ENCODE assay signal across 22 cellular contexts in genomic region chr4:37629713-37630112, GRCh38.
"Had no signal": no experiment of that assay in that cellular context is flagged by ENCODE, and none has a peak within 500 bp of the region (broad histone marks: within the 10 kb centered on the region; RNA-seq: fewer than 3 reads in every experiment).

No MANE protein-coding gene starts in this region.

- H3K4me3 Mint-ChIP-seq: activated CD8-positive, alpha-beta T cell treated with anti-CD3 and anti-CD28 coated beads, Interleukin-2, amount 10 ng/mL, durations not matched to agents 7 days and 5 days; activated naive CD8-positive, alpha-beta T cell treated with anti-CD3 and anti-CD28 coated beads, Interleukin-2, amount 10 ng/mL, durations not matched to agents 7 days and 5 days; WTC11 had no signal

- H3K4me1 ChIP-seq: adrenal gland had no signal

- H3K27me3 ChIP-seq: adrenal gland, MG63, SJSA1 had no signal

- H3K4me3 ChIP-seq: adrenal gland, MG63, SJSA1 had no signal

- H3K36me3 ChIP-seq: MG63 had no signal

- DNase-seq: activated CD4-positive, alpha-beta T cell treated with anti-CD3 and anti-CD28 coated beads for 48 hours; activated CD4-positive, alpha-beta T cell treated with anti-CD3 and anti-CD28 coated beads, Interleukin-2, amount 50 U/mL, for 4 hours; activated CD4-positive, CD25-positive, alpha-beta regulatory T cell treated with anti-CD3 and anti-CD28 coated beads, Interleukin-2, amount 50 U/mL, for 72 hours; activated CD8-positive, alpha-beta memory T cell treated with anti-CD3 and anti-CD28 coated beads, Interleukin-2, amount 50 U/mL, for 48 hours; activated CD8-positive, alpha-beta T cell treated with anti-CD3 and anti-CD28 coated beads, Interleukin-2, amount 10 ng/mL, durations not matched to agents 7 days and 5 days; activated naive CD4-positive, alpha-beta T cell treated with anti-CD3 and anti-CD28 coated beads, Interleukin-2, amount 50 U/mL, for 16 hours; activated naive CD8-positive, alpha-beta T cell treated with anti-CD3 and anti-CD28 coated beads, Interleukin-2, amount 10 ng/mL, durations not matched to agents 7 days and 5 days; activated T-cell treated with anti-CD3 and anti-CD28 coated beads, Interleukin-2, amount 50 U/mL, for 1 hour; anterior cingulate cortex; caudate nucleus; MG63; NCI-H1092 treated with DMSO at 0.1 percent for 48 hours; NCI-H1436; NCI-H1694 treated with DMSO at 0.1 percent for 48 hours; NCI-H2029 treated with DMSO at 0.1 percent for 48 hours; NCI-H345; NCI-H510A; NCI-H526 treated with DMSO at 0.1 percent for 48 hours; SHP77 had no signal

- H3K9me3 ChIP-seq: adrenal gland, MG63, SJSA1 had no signal

- H3K27me3 Mint-ChIP-seq: activated naive CD8-positive, alpha-beta T cell treated with anti-CD3 and anti-CD28 coated beads, Interleukin-2, amount 10 ng/mL, durations not matched to agents 7 days and 5 days had no signal

- H3K27ac ChIP-seq: adrenal gland, SJSA1 had no signal

- H3K27ac Mint-ChIP-seq: activated naive CD8-positive, alpha-beta T cell treated with anti-CD3 and anti-CD28 coated beads, Interleukin-2, amount 10 ng/mL, durations not matched to agents 7 days and 5 days; WTC11 had no signal

- H3K9me3 Mint-ChIP-seq: activated naive CD8-positive, alpha-beta T cell treated with anti-CD3 and anti-CD28 coated beads, Interleukin-2, amount 10 ng/mL, durations not matched to agents 7 days and 5 days; WTC11 had no signal

- ATAC-seq: activated CD8-positive, alpha-beta T cell treated with anti-CD3 and anti-CD28 coated beads, Interleukin-2, amount 10 ng/mL, durations not matched to agents 7 days and 5 days; WTC11 had no signal
